In the genomic region with DNA sequence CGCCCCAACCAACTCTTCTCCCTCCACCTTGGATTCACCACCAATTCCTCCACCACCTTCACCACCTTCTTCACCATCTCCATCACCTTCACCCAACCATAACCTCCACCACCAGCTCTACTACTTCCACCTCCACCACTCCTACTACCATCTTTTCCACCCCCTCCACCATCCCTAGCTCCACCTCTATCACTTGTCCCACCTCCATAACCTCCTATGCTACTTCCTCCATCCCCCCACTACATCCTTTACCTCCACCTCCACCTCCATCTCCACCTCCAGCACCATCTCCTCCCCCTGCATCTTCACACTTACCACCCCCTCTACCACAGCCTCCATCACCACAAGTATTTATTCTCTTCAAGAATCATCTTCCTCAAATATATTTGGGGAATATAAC, we compare ENCODE assay signal across 32 cellular contexts.
"Had no signal": no experiment of that assay in that cellular context is flagged by ENCODE, and none has a peak within 500 bp of the region (broad histone marks: within the 10 kb centered on the region; RNA-seq: fewer than 3 reads in every experiment).

No MANE protein-coding gene starts in this region.

- H3K27me3 Mint-ChIP-seq: progenitor cell of endocrine pancreas; stimulated activated memory B cell treated with anti-CD40 and anti-IgM and Interleukin-4, amounts not matched to agents 10 μg/mL and 1 μg/mL and 100 μg/mL, for 72 hours had no signal

- H3K4me3 Mint-ChIP-seq: naive thymus-derived CD8-positive, alpha-beta T cell; natural killer cell treated with Interleukin-12 subunit alpha and Interleukin-12 subunit beta and Interleukin-15 and Interleukin-18, amount 100 ng/mL, for 72 hours; nephron progenitor cell; neural crest cell; stimulated activated memory B cell treated with anti-CD40 and anti-IgM and Interleukin-4, amounts not matched to agents 10 μg/mL and 1 μg/mL and 100 μg/mL, for 72 hours; stimulated activated naive CD8-positive, alpha-beta T cell treated with anti-CD3 and anti-CD28 coated beads, Interleukin-15, amount 100 ng/mL, for 72 hours had no signal

- H3K27ac ChIP-seq: neutrophil, parathyroid adenoma, psoas muscle, skin epidermis, spleen, suprapubic skin, testis, tibial artery, transverse colon, upper lobe of left lung, vagina had no signal

- H3K27ac Mint-ChIP-seq: naive thymus-derived CD8-positive, alpha-beta T cell; natural killer cell treated with Interleukin-12 subunit alpha and Interleukin-12 subunit beta and Interleukin-15 and Interleukin-18, amount 100 ng/mL, for 72 hours; nephron progenitor cell; progenitor cell of endocrine pancreas; stimulated activated memory B cell treated with anti-CD40 and anti-IgM and Interleukin-4, amounts not matched to agents 10 μg/mL and 1 μg/mL and 100 μg/mL, for 72 hours; stimulated activated naive CD8-positive, alpha-beta T cell treated with anti-CD3 and anti-CD28 coated beads, Interleukin-15, amount 100 ng/mL, for 72 hours had no signal

- H3K27me3 ChIP-seq: suprapubic skin, testis, tibial artery, transverse colon, vagina had no signal

- H3K4me1 ChIP-seq: parathyroid adenoma, psoas muscle, spleen, testis, tibial artery, transverse colon, upper lobe of left lung had no signal

- DNase-seq: naive thymus-derived CD8-positive, alpha-beta T cell; nephron progenitor cell; nucleus accumbens; posterior cingulate gyrus; psoas muscle; right cardiac atrium; spleen; stimulated activated CD4-positive, alpha-beta T cell treated with anti-CD3 and anti-CD28 coated beads, Interleukin-12 subunit alpha, Interleukin-12 subunit beta, amount 100 ng/mL, for 4 hours; stimulated activated CD4-positive, alpha-beta T cell treated with anti-CD3 and anti-CD28 coated beads, Interleukin-1b, Interleukin-23, amount 100 ng/mL, for 48 hours; stimulated activated CD4-positive, alpha-beta T cell treated with anti-CD3 and anti-CD28 coated beads, Interleukin-4, amount 100 ng/mL, for 1 hour; stimulated activated CD4-positive, alpha-beta T cell treated with anti-CD3 and anti-CD28 coated beads, Interleukin-4, amount 100 ng/mL, for 4 hours; stimulated activated CD8-positive, alpha-beta memory T cell treated with anti-CD3 and anti-CD28 coated beads, Interleukin-4, amount 100 ng/mL, for 48 hours; stimulated activated naive CD4-positive, alpha-beta T cell; stimulated activated naive CD8-positive, alpha-beta T cell treated with anti-CD3 and anti-CD28 coated beads, Interleukin-15, amount 100 ng/mL, for 72 hours; stimulated activated naive CD8-positive, alpha-beta T cell treated with anti-CD3 and anti-CD28 coated beads, Interleukin-15, Interleukin-2, amounts not matched to agents 100 U/mL and 50 U/mL, for 24 hours; substantia nigra; testis; tibial artery; transverse colon; upper lobe of left lung had no signal

- H2AFZ ChIP-seq: parathyroid adenoma had no signal

- H3K4me3 ChIP-seq: psoas muscle, skin epidermis, smooth muscle cell, spleen, suprapubic skin, testis, tibial artery, transverse colon, upper lobe of left lung, vagina had no signal

- H3K4me1 Mint-ChIP-seq: naive thymus-derived CD8-positive, alpha-beta T cell; nephron progenitor cell; neural crest cell; stimulated activated memory B cell treated with anti-CD40 and anti-IgM and Interleukin-4, amounts not matched to agents 10 μg/mL and 1 μg/mL and 100 μg/mL, for 72 hours had no signal

- H3K36me3 ChIP-seq: neutrophil, spleen, suprapubic skin, tibial artery, transverse colon, upper lobe of left lung, vagina had no signal

- H3K79me2 ChIP-seq: parathyroid adenoma had no signal

- H3K36me3 Mint-ChIP-seq: naive thymus-derived CD8-positive, alpha-beta T cell; natural killer cell treated with Interleukin-12 subunit alpha and Interleukin-12 subunit beta and Interleukin-15 and Interleukin-18, amount 100 ng/mL, for 72 hours; stimulated activated memory B cell treated with anti-CD40 and anti-IgM and Interleukin-4, amounts not matched to agents 10 μg/mL and 1 μg/mL and 100 μg/mL, for 72 hours had no signal

- ATAC-seq: naive thymus-derived CD8-positive, alpha-beta T cell; natural killer cell treated with Interleukin-12 subunit alpha and Interleukin-12 subunit beta and Interleukin-15 and Interleukin-18, amount 100 ng/mL, for 72 hours; psoas muscle; right cardiac atrium; sciatic nerve; stimulated activated memory B cell treated with anti-CD40 and anti-IgM and Interleukin-4, amounts not matched to agents 10 μg/mL and 1 μg/mL and 100 μg/mL, for 72 hours; stimulated activated naive CD8-positive, alpha-beta T cell treated with anti-CD3 and anti-CD28 coated beads, Interleukin-15, amount 100 ng/mL, for 72 hours; stimulated activated naive CD8-positive, alpha-beta T cell treated with anti-CD3 and anti-CD28 coated beads, Interleukin-15, Interleukin-2, amounts not matched to agents 100 U/mL and 50 U/mL, for 24 hours had no signal

- H3K9me3 ChIP-seq: neutrophil, psoas muscle, suprapubic skin, testis, tibial artery, transverse colon, upper lobe of left lung, vagina had no signal

- H3K9ac ChIP-seq: parathyroid adenoma had no signal

- FAIRE-seq: urothelium cell line had no signal
